Comparison of ENCODE assay signal across 9 cellular contexts in the genomic region with DNA sequence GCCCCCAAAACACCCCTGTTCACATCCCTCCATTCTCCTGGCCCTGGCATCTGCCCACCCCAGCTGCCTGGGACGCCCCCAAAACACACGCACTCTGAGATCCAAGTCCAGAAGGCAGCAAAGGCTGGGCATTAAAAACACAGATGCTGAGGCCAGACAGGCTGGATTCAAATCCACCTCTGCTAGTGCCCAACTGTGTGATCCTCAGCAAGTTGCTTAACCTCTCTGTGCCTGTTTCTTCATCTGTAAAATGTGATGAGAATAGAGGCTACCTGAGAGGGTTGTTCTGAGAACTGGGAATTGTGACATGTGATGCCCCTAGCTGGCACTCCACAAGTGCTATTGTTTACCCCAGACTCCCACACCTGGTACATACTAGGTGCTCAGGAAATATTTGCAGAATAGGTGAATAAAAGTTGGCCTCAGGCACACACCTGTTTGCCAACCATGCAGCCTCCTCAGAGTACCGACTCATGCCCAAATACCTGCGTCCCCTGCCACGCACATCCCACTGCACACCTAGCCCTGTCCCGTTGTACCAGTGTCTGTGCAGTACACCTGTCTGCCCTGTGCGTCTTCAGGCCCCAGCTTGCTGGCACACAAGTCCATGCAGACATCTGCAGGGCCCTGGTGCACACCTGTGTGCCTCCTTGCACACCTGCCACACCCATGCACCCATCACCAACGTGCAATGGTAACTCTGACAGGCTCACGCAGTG. TPM values are rescaled to one million over a fixed set of nuclear protein-coding genes. Genes with fewer than 3 reads are reported as not detected.
DNase-seq lines count a peak whose midpoint lies in the region; ATAC-seq, FAIRE-seq and TF ChIP-seq lines count a peak whose summit lies in the region.
"Had no signal": no experiment of that assay in that cellular context is flagged by ENCODE, and none has a peak within 500 bp of the region (broad histone marks: within the 10 kb centered on the region; RNA-seq: fewer than 3 reads in every experiment).

No MANE protein-coding gene starts in this region.

- H3K9me3 Mint-ChIP-seq in CD4-positive, alpha-beta T cell = no peaks in the 10 kb centered on the region
- H3K9me3 Mint-ChIP-seq: activated naive CD4-positive, alpha-beta T cell treated with anti-CD3 and anti-CD28 coated beads for 36 hours had no signal

- no peak overlapping the region for H3K9ac ChIP-seq in parathyroid adenoma

- H3K36me3 Mint-ChIP-seq in CD4-positive, alpha-beta T cell (ENCODE audit: low read depth) = peaks cover 4% of the 10 kb centered on the region

- peaks cover 10% of the 10 kb centered on the region; the same call in 1 of the 2 replicates for H3F3A ChIP-seq in PC-9 (ENCODE audit: insufficient read depth, low read depth)

- H2AFZ ChIP-seq in PC-9 (no peak overlapping the region), parathyroid adenoma (no peak overlapping the region)

- H3K79me2 ChIP-seq in PC-9 (ENCODE audit: low read depth) = peaks cover 39% of the 10 kb centered on the region
- peaks cover 2% of the 10 kb centered on the region for H3K79me2 ChIP-seq in parathyroid adenoma

- no peaks in the 10 kb centered on the region for H3K9me3 ChIP-seq in CD4-positive, alpha-beta T cell (ENCODE audit: control insufficient read depth, low read length)
- H3K9me3 ChIP-seq in PC-9 (ENCODE audit: insufficient read depth, low read depth) (no peaks in the 10 kb centered on the region), parathyroid adenoma (ENCODE audit: control insufficient read depth, low read length) (no peaks in the 10 kb centered on the region)

- H3K9me2 ChIP-seq in PC-9 (ENCODE audit: insufficient read depth) = no peaks in the 10 kb centered on the region

- CTCF ChIA-PET in CD4-positive, alpha-beta T cell (lab: Charles Lee) = interaction anchor here (1.3 kb wide), 1 partner anchor 9 kb away, joined by 3 read pairs; no protein-coding TSS in a partner anchor
- CTCF ChIA-PET in PC-9 (lab: Charles Lee) (interaction anchor here (0.6 to 1.8 kb wide), 2 partner anchors 45 to 114 kb away, joined by 3 to 5 read pairs; no protein-coding TSS in a partner anchor), HEK293T (lab: Yijun Ruan, JAX) (no interaction called here)

- H3K4me1 Mint-ChIP-seq in CD4-positive, alpha-beta T cell (ENCODE audit: low read depth) = peaks cover 29% of the 10 kb centered on the region

- H3K27me3 ChIP-seq in CD4-positive, alpha-beta T cell (ENCODE audit: control insufficient read depth, insufficient read depth, low read length) = no peaks in the 10 kb centered on the region
- H3K27me3 ChIP-seq in PC-9 (ENCODE audit: insufficient read depth, low read depth) = peaks cover 9% of the 10 kb centered on the region; the same call in 1 of the 2 replicates
- no peaks in the 10 kb centered on the region for H3K27me3 ChIP-seq in parathyroid adenoma (ENCODE audit: control insufficient read depth, insufficient read depth, low read length)

- no peak for FAIRE-seq in RCC 7860 (lab: Jason Lieb, UNC)

- ATAC-seq in CD4-positive, alpha-beta T cell (ENCODE audit: poor library complexity) = no peak

- intact Hi-C loops in CD4-positive, alpha-beta T cell (cut with DNase I, micrococcal nuclease) = no loop called here
- intact Hi-C loops in PC-9 (cut with micrococcal nuclease; ENCODE audit: unreplicated experiment) = no loop called here

- H3K4me2 ChIP-seq in PC-9 (peak overlapping the region; percentile 87), parathyroid adenoma (ENCODE audit: low read length) (peak overlapping the region; percentile 28)

- no peak for DNase-seq in CD4-positive, alpha-beta T cell
- DNase-seq in PC-9 (no peak), fibroblast of pulmonary artery (ENCODE audit: low read depth) (no peak), ureter (ENCODE audit: low spot score) (no peak), GDM1 (lab: John Stamatoyannopoulos, UW) (no peak), RCC 7860 (ENCODE audit: low spot score) (no peak), HEK293T (ENCODE audit: extremely low spot score) (no peak)
- DNase-seq: activated naive CD4-positive, alpha-beta T cell treated with anti-CD3 and anti-CD28 coated beads for 36 hours had no signal

- H3K4me3 Mint-ChIP-seq in CD4-positive, alpha-beta T cell = peak overlapping the region; percentile 73

- H3K4me1 ChIP-seq in PC-9 (replicated peaks; ENCODE audit: insufficient read depth) = peaks cover 29% of the 10 kb centered on the region
- H3K4me1 ChIP-seq in parathyroid adenoma = peaks cover 2% of the 10 kb centered on the region

- BruUV-seq in PC-9 (replicated peaks; lab: Mats Ljungman, UMichigan) = no TSS peak

- no peak for TF ChIP-seq CTCF in CD4-positive, alpha-beta T cell (IDR thresholded peaks at IDR 0.05)
- TF ChIP-seq CTCF in PC-9 (conservative IDR thresholded peaks at IDR 0.05) (no peak), fibroblast of pulmonary artery (IDR thresholded peaks at IDR 0.05; ENCODE audit: low read length, missing control alignments) (no peak), parathyroid adenoma (IDR thresholded peaks at IDR 0.05) (no peak)

- H3K4me3 ChIP-seq in PC-9 = peak overlapping the region; percentile 71
- peak overlapping the region; percentile 90 for H3K4me3 ChIP-seq in fibroblast of pulmonary artery (replicated peaks; ENCODE audit: low read depth, low read length)
- peak overlapping the region; percentile 44 for H3K4me3 ChIP-seq in parathyroid adenoma (ENCODE audit: low read depth, low read length)

- H3K36me3 ChIP-seq in PC-9 (ENCODE audit: low read depth) = no peaks in the 10 kb centered on the region
- H3K36me3 ChIP-seq in parathyroid adenoma (ENCODE audit: control insufficient read depth, insufficient read depth, low read length) = no peaks in the 10 kb centered on the region

- POLR2A ChIA-PET in CD4-positive, alpha-beta T cell (lab: Charles Lee) = interaction anchor here (1.5 to 3.6 kb wide), 5 partner anchors 10 to 289 kb away, joined by 3 to 45 read pairs (median 6); partner anchors contain the start of genes IFT122 and TMCC1
- POLR2A ChIA-PET in PC-9 (lab: Charles Lee; ENCODE audit: unreplicated experiment) (interaction anchor here (0.5 kb wide), 1 partner anchor 13 kb away, joined by 3 read pairs; no protein-coding TSS in a partner anchor), HEK293T (lab: Yijun Ruan, JAX) (interaction anchor here (1.4 kb wide), 1 partner anchor 23 kb away, joined by 3 read pairs; no protein-coding TSS in a partner anchor)

- H3K27me3 Mint-ChIP-seq in CD4-positive, alpha-beta T cell = peaks cover 20% of the 10 kb centered on the region

- H4K20me1 ChIP-seq in PC-9 (ENCODE audit: insufficient read depth) = peaks cover 8% of the 10 kb centered on the region

- no peak overlapping the region for H3K27ac ChIP-seq in CD4-positive, alpha-beta T cell (ENCODE audit: low read depth, low read length)
- H3K27ac ChIP-seq in PC-9 (no peak overlapping the region), parathyroid adenoma (no peak overlapping the region)

- no peak overlapping the region for H3K27ac Mint-ChIP-seq in CD4-positive, alpha-beta T cell
- H3K27ac Mint-ChIP-seq: activated naive CD4-positive, alpha-beta T cell treated with anti-CD3 and anti-CD28 coated beads for 36 hours had no signal

TF ChIP-seq in HEK293T, 16 proteins besides CTCF, POLR2A, EP300 and RAD21:
- TF ChIP-seq SP1 (IDR thresholded peaks at IDR 0.05) (no peak), SUZ12 (IDR thresholded peaks at IDR 0.05) (no peak), FOXA1 (IDR thresholded peaks at IDR 0.05) (no peak), NFRKB (IDR thresholded peaks at IDR 0.05) (no peak), FOXM1 (IDR thresholded peaks at IDR 0.05; ENCODE audit: borderline replicate concordance) (no peak), CTBP1 (IDR thresholded peaks at IDR 0.05; ENCODE audit: borderline replicate concordance) (no peak)

RNA-seq across cellular contexts. Expression of gene PLXND1, which starts 2.1 kb away (rescaled TPM):
- 10 to 100 TPM; 61.7 to 62.5 TPM for total RNA-seq in CD4-positive, alpha-beta T cell
- total RNA-seq in PC-9 (2021) (44.4 and 50.4 TPM in 2 replicates), ureter (138 TPM)
